23 cellular contexts compared by ENCODE assay signal in genomic region chr1:15414450-15414823, GRCh38. TPM values are rescaled to one million over a fixed set of nuclear protein-coding genes. Genes with fewer than 3 reads are reported as not detected.
A peak's percentile ranks its signal among the peaks of the same experiment; 100 is the strongest.
DNase-seq lines count a peak whose midpoint lies in the region; ATAC-seq and TF ChIP-seq lines count a peak whose summit lies in the region.
"Had no signal": no experiment of that assay in that cellular context is flagged by ENCODE, and none has a peak within 500 bp of the region (broad histone marks: within the 10 kb centered on the region; RNA-seq: fewer than 3 reads in every experiment).

No MANE protein-coding gene starts in this region.

- peak overlapping the region; percentile 40 for H3K27ac Mint-ChIP-seq in CD4-positive, alpha-beta T cell
- H3K27ac Mint-ChIP-seq in HFFc6: peak overlapping the region; percentile 89; the same call in 1 of the 2 replicates
- peak overlapping the region; percentile 84 to 96 for H3K27ac Mint-ChIP-seq in natural killer cell treated with Interleukin-12 subunit alpha and Interleukin-12 subunit beta and Interleukin-15 and Interleukin-18, amount 100 ng/mL, for 72 hours
- H3K27ac Mint-ChIP-seq: type B pancreatic cell had no signal

- H3K27ac ChIP-seq in CD4-positive, alpha-beta T cell (ENCODE audit: low read depth, low read length): no peak overlapping the region
- H3K27ac ChIP-seq in body of pancreas: peak overlapping the region; percentile 12 to 86 (median 52)
- H3K27ac ChIP-seq: ovary had no signal

- no peaks in the 10 kb centered on the region for H3K36me3 ChIP-seq in body of pancreas (replicated peaks in 1 of 2; ENCODE audit: insufficient read depth in 1 of 2, low read depth in 2 of 2)
- H3K36me3 ChIP-seq: ovary had no signal

- no peak for ATAC-seq in CD4-positive, alpha-beta T cell (ENCODE audit: poor library complexity)
- ATAC-seq in body of pancreas: no peak
- ATAC-seq in natural killer cell treated with Interleukin-12 subunit alpha and Interleukin-12 subunit beta and Interleukin-15 and Interleukin-18, amount 100 ng/mL, for 72 hours: no peak
- ATAC-seq: gastroesophageal sphincter, HepG2, sciatic nerve had no signal

- H3K4me3 ChIP-seq in body of pancreas: no peak overlapping the region
- H3K4me3 ChIP-seq: esophagus muscularis mucosa, gastroesophageal sphincter, ovary had no signal

- no peaks in the 10 kb centered on the region for H3K27me3 ChIP-seq in CD4-positive, alpha-beta T cell (ENCODE audit: control insufficient read depth, insufficient read depth, low read length)
- no peaks in the 10 kb centered on the region for H3K27me3 ChIP-seq in body of pancreas
- H3K27me3 ChIP-seq: esophagus muscularis mucosa, gastroesophageal sphincter, ovary had no signal

- H3K9me3 Mint-ChIP-seq in CD4-positive, alpha-beta T cell: no peaks in the 10 kb centered on the region
- no peaks in the 10 kb centered on the region for H3K9me3 Mint-ChIP-seq in HFFc6
- H3K9me3 Mint-ChIP-seq in natural killer cell treated with Interleukin-12 subunit alpha and Interleukin-12 subunit beta and Interleukin-15 and Interleukin-18, amount 100 ng/mL, for 72 hours: no peaks in the 10 kb centered on the region
- H3K9me3 Mint-ChIP-seq: type B pancreatic cell had no signal

- CTCF ChIA-PET in CD4-positive, alpha-beta T cell (lab: Charles Lee): interaction anchor here (3.4 kb wide), 1 partner anchor 17 kb away, joined by 11 read pairs; no protein-coding TSS in a partner anchor

- intact Hi-C loops in CD4-positive, alpha-beta T cell (cut with DNase I, micrococcal nuclease): loop anchor here in 1 of 2 experiments (10.0 kb wide), 1 partner anchor 1640 kb away; the partner anchor contains the start of gene SDHB
- intact Hi-C loops in body of pancreas (cut with DNase I): no loop called here

- POLR2A ChIA-PET in CD4-positive, alpha-beta T cell (lab: Charles Lee): no interaction called here

- no peak for DNase-seq in CD4-positive, alpha-beta T cell
- DNase-seq in HFFc6 (no peak), body of pancreas (no peak), DMS153 treated with DMSO at 0.1 percent for 48 hours (lab: John Stamatoyannopoulos, UW; ENCODE audit: unreplicated experiment) (no peak), NCI-H2029 treated with DMSO at 0.1 percent for 48 hours (lab: John Stamatoyannopoulos, UW) (no peak), epidermal melanocyte (ENCODE audit: insufficient read length, low spot score) (no peak)
- no peak for DNase-seq in natural killer cell treated with Interleukin-12 subunit alpha and Interleukin-12 subunit beta and Interleukin-15 and Interleukin-18, amount 100 ng/mL, for 72 hours (ENCODE audit: low spot score)
- DNase-seq: activated effector memory CD4-positive, alpha-beta T cell treated with anti-CD3 and anti-CD28 coated beads, Interleukin-2, amount 50 U/mL, for 16 hours; central memory CD4-positive, alpha-beta T cell; NCI-H146; NCI-H748 treated with DMSO at 0.1 percent for 48 hours; ovary; stimulated activated naive CD4-positive, alpha-beta T cell treated with Interleukin-2 at 50 U/mL for 16 hours; T-helper 9 cell had no signal

- no peaks in the 10 kb centered on the region for H3K9me3 ChIP-seq in CD4-positive, alpha-beta T cell (ENCODE audit: control insufficient read depth, low read length)
- no peaks in the 10 kb centered on the region for H3K9me3 ChIP-seq in body of pancreas
- H3K9me3 ChIP-seq: esophagus muscularis mucosa, gastroesophageal sphincter, ovary had no signal

- H3K36me3 Mint-ChIP-seq in CD4-positive, alpha-beta T cell (ENCODE audit: low read depth): peaks cover 8% of the 10 kb centered on the region
- peaks cover 19% of the 10 kb centered on the region for H3K36me3 Mint-ChIP-seq in HFFc6 (ENCODE audit: low read depth)
- no peaks in the 10 kb centered on the region for H3K36me3 Mint-ChIP-seq in natural killer cell treated with Interleukin-12 subunit alpha and Interleukin-12 subunit beta and Interleukin-15 and Interleukin-18, amount 100 ng/mL, for 72 hours
- H3K36me3 Mint-ChIP-seq: type B pancreatic cell had no signal

- H3K4me3 Mint-ChIP-seq in CD4-positive, alpha-beta T cell: peak overlapping the region; percentile 79
- H3K4me3 Mint-ChIP-seq in HFFc6: no peak overlapping the region
- peak overlapping the region; percentile 96 for H3K4me3 Mint-ChIP-seq in natural killer cell treated with Interleukin-12 subunit alpha and Interleukin-12 subunit beta and Interleukin-15 and Interleukin-18, amount 100 ng/mL, for 72 hours
- H3K4me3 Mint-ChIP-seq: type B pancreatic cell had no signal

- peaks cover 84% of the 10 kb centered on the region for H3K4me1 ChIP-seq in body of pancreas

- peaks cover 65% of the 10 kb centered on the region for H3K4me1 Mint-ChIP-seq in CD4-positive, alpha-beta T cell (ENCODE audit: low read depth)
- peaks cover 47% of the 10 kb centered on the region for H3K4me1 Mint-ChIP-seq in HFFc6 (ENCODE audit: low read depth)
- peaks cover 71 to 72% of the 10 kb centered on the region in 2 donors for H3K4me1 Mint-ChIP-seq in natural killer cell treated with Interleukin-12 subunit alpha and Interleukin-12 subunit beta and Interleukin-15 and Interleukin-18, amount 100 ng/mL, for 72 hours (ENCODE audit: low read depth in 2 of 2)

- no peaks in the 10 kb centered on the region for H3K27me3 Mint-ChIP-seq in CD4-positive, alpha-beta T cell
- peaks cover 2% of the 10 kb centered on the region for H3K27me3 Mint-ChIP-seq in HFFc6 (ENCODE audit: insufficient read depth)
- H3K27me3 Mint-ChIP-seq in natural killer cell treated with Interleukin-12 subunit alpha and Interleukin-12 subunit beta and Interleukin-15 and Interleukin-18, amount 100 ng/mL, for 72 hours: no peaks in the 10 kb centered on the region

- no peak for TF ChIP-seq POLR2A in body of pancreas (IDR thresholded peaks at IDR 0.05)

- TF ChIP-seq CTCF in CD4-positive, alpha-beta T cell (IDR thresholded peaks at IDR 0.05): no peak
- TF ChIP-seq CTCF in HFFc6 (IDR thresholded peaks at IDR 0.05) (no peak), body of pancreas (IDR thresholded peaks at IDR 0.05) (no peak)

- WGBS in body of pancreas, 2 donors: 83 to 100% methylated on average over 4 to 8 of the region's 9 CpGs

RNA-seq across cellular contexts. Expression of gene EFHD2, which starts 4.7 kb away (rescaled TPM):
- 10 to 100 TPM; 79.1 to 80.9 TPM for total RNA-seq in CD4-positive, alpha-beta T cell
- 10 to 100 TPM; 41.2 to 67.2 (median 65.3) TPM for total RNA-seq in HFFc6 (2021; fragmentation: NEBNext Ultra II Directional; extraction: Animal tissue kit (Norgen Biotek cat#: 25700))
- total RNA-seq in body of pancreas: 10 to 100 TPM; 56.7 to 78.6 TPM
- 100 to 1,000 TPM; 164 to 185 TPM for total RNA-seq in natural killer cell treated with Interleukin-12 subunit alpha and Interleukin-12 subunit beta and Interleukin-15 and Interleukin-18, amount 100 ng/mL, for 72 hours

RNA-seq across cellular contexts. Expression of gene CTRC, which starts 23.8 kb away (rescaled TPM):
- total RNA-seq in CD4-positive, alpha-beta T cell: 1 to 10 TPM in 1 of 2 experiments, under 1 TPM in 1; 0.41 to 1.2 TPM
- not detected for total RNA-seq in HFFc6 (2021; fragmentation: NEBNext Ultra II Directional; extraction: Animal tissue kit (Norgen Biotek cat#: 25700))
- total RNA-seq in body of pancreas: over 10,000 TPM in 1 of 2 donors, 1,000 to 10,000 TPM in 1; 6,275 to 13,040 TPM
- 1 to 10 TPM in 1 of 2 donors, under 1 TPM in 1; 0.53 to 2.3 TPM for total RNA-seq in natural killer cell treated with Interleukin-12 subunit alpha and Interleukin-12 subunit beta and Interleukin-15 and Interleukin-18, amount 100 ng/mL, for 72 hours
- total RNA-seq: activated CD8-positive, alpha-beta memory T cell treated with anti-CD3 and anti-CD28 coated beads for 36 hours; G401; gastroesophageal sphincter; HepG2; liver had no signal

RNA-seq across cellular contexts. Expression of gene CELA2A, which starts 42.1 kb away (rescaled TPM):
- not detected for total RNA-seq in CD4-positive, alpha-beta T cell
- not detected for total RNA-seq in HFFc6 (2021; fragmentation: NEBNext Ultra II Directional; extraction: Animal tissue kit (Norgen Biotek cat#: 25700))
- total RNA-seq in body of pancreas: over 10,000 TPM in 1 of 2 donors, 1,000 to 10,000 TPM in 1; 4,384 to 21,046 TPM
- not detected for total RNA-seq in natural killer cell treated with Interleukin-12 subunit alpha and Interleukin-12 subunit beta and Interleukin-15 and Interleukin-18, amount 100 ng/mL, for 72 hours
- total RNA-seq: activated CD8-positive, alpha-beta memory T cell treated with anti-CD3 and anti-CD28 coated beads for 36 hours; esophagus muscularis mucosa; G401; gastroesophageal sphincter; HepG2; liver; M059J had no signal

Comparison
In these comparisons a context has a peak if more than half of its experiments do, and no peak if none do; other contexts are left out.
1. H3K27ac Mint-ChIP-seq: peak in every context shown above with its lines; median percentile 90 in natural killer cell treated with Interleukin-12 subunit alpha and Interleukin-12 subunit beta and Interleukin-15 and Interleukin-18, amount 100 ng/mL, for 72 hours; 89 in HFFc6; 40 in CD4-positive, alpha-beta T cell.
2. RNA of gene CTRC, which starts 23.8 kb away (total RNA-seq): 6,275 to 13,040 TPM in body of pancreas; 0.53 to 2.3 TPM in natural killer cell treated with Interleukin-12 subunit alpha and Interleukin-12 subunit beta and Interleukin-15 and Interleukin-18, amount 100 ng/mL, for 72 hours, 0.41 to 1.2 TPM in CD4-positive, alpha-beta T cell and not detected in HFFc6; every median in the first group is over 1,000 times any median in the second.
3. RNA of gene CELA2A, which starts 42.1 kb away (total RNA-seq): 4,384 to 21,046 TPM in body of pancreas; not detected in CD4-positive, alpha-beta T cell, not detected in HFFc6 and not detected in natural killer cell treated with Interleukin-12 subunit alpha and Interleukin-12 subunit beta and Interleukin-15 and Interleukin-18, amount 100 ng/mL, for 72 hours; every median in the first group is over 1,000 times any median in the second.